13 cellular contexts compared by ENCODE assay signal in genomic region chr12:91250273-91250672, GRCh38.
DNase-seq lines count a peak whose midpoint lies in the region; ATAC-seq and TF ChIP-seq lines count a peak whose summit lies in the region.
"Had no signal": no experiment of that assay in that cellular context is flagged by ENCODE, and none has a peak within 500 bp of the region (broad histone marks: within the 10 kb centered on the region; RNA-seq: fewer than 3 reads in every experiment).

No MANE protein-coding gene starts in this region.

- H3K4me2 ChIP-seq in osteoblast (ENCODE audit: insufficient read depth, low read length): peak overlapping the region; percentile 21

- ATAC-seq in heart right ventricle: peak; percentile 53 to 93 (median 84)
- ATAC-seq in GM18861 (IDR thresholded peaks at IDR 0.05; ENCODE audit: unreplicated experiment): no peak
- no peak for ATAC-seq in GM21723 (IDR thresholded peaks at IDR 0.05; ENCODE audit: unreplicated experiment)
- ATAC-seq: HCT116 had no signal

- H3K9me3 ChIP-seq in heart right ventricle (peaks cover 0 to 23% (median 0%) of the 10 kb centered on the region in 11 donors), osteoblast (ENCODE audit: low read depth, low read length) (no peaks in the 10 kb centered on the region), vagina (no peaks in the 10 kb centered on the region)

- H3K79me2 ChIP-seq in osteoblast (ENCODE audit: insufficient read depth, low read length): no peaks in the 10 kb centered on the region

- peaks cover 4% of the 10 kb centered on the region for H3K27me3 Mint-ChIP-seq in brain

- H3K27ac ChIP-seq in heart right ventricle (peak overlapping the region; percentile 16 to 77 (median 68)), osteoblast (ENCODE audit: low read depth, low read length) (no peak overlapping the region), vagina (peak overlapping the region; percentile 70)

- H3K4me3 Mint-ChIP-seq in brain: peak overlapping the region in 2 of 5 experiments; percentile 53 to 71
- H3K4me3 Mint-ChIP-seq: activated naive CD8-positive, alpha-beta T cell; CD4-positive, alpha-beta memory T cell had no signal

- intact Hi-C loops in heart right ventricle (cut with DNase I): loop anchor here in 1 of 10 donors (10.0 kb wide), 1 partner anchor 65 kb away; the partner anchor contains the start of gene DCN
- intact Hi-C loops in vagina (cut with DNase I): no loop called here

- no peaks in the 10 kb centered on the region for H3K36me3 Mint-ChIP-seq in brain
- H3K36me3 Mint-ChIP-seq: activated naive CD8-positive, alpha-beta T cell; CD4-positive, alpha-beta memory T cell had no signal

- TF ChIP-seq CTCF in brain (conservative IDR thresholded peaks at IDR 0.05): no peak
- TF ChIP-seq CTCF in heart right ventricle (IDR thresholded peaks at IDR 0.05): no peak
- TF ChIP-seq CTCF in osteoblast (IDR thresholded peaks at IDR 0.05; ENCODE audit: extremely low read depth, low read depth, low read length): no peak
- TF ChIP-seq CTCF in vagina (IDR thresholded peaks at IDR 0.05): no peak

- WGBS in heart right ventricle, 2 donors: 63 to 67% methylated on average over 2 of the region's 2 CpGs

- no peaks in the 10 kb centered on the region for H4K20me1 ChIP-seq in osteoblast (ENCODE audit: insufficient read depth, low read length)

- H3K36me3 ChIP-seq in heart right ventricle (no peaks in the 10 kb centered on the region), osteoblast (ENCODE audit: insufficient read depth, low read length) (no peaks in the 10 kb centered on the region), vagina (no peaks in the 10 kb centered on the region)

- no peaks in the 10 kb centered on the region for H3K27me3 ChIP-seq in heart right ventricle
- H3K27me3 ChIP-seq in osteoblast (ENCODE audit: insufficient read depth, low read length): no peaks in the 10 kb centered on the region
- no peaks in the 10 kb centered on the region for H3K27me3 ChIP-seq in vagina

- no peak overlapping the region for H3K4me3 ChIP-seq in heart right ventricle
- no peak overlapping the region for H3K4me3 ChIP-seq in osteoblast (ENCODE audit: insufficient read depth, low read length)
- no peak overlapping the region for H3K4me3 ChIP-seq in vagina

- H3K4me1 ChIP-seq in heart right ventricle: peaks cover 0 to 10% (median 0%) of the 10 kb centered on the region in 9 donors
- H3K4me1 ChIP-seq in osteoblast (ENCODE audit: insufficient read depth, low read length): peaks cover 9% of the 10 kb centered on the region
- peaks cover 4% of the 10 kb centered on the region for H3K4me1 ChIP-seq in vagina

- TF ChIP-seq POLR2A in vagina (IDR thresholded peaks at IDR 0.05): no peak

- H3K4me1 Mint-ChIP-seq in brain: peaks cover 15% of the 10 kb centered on the region
- H3K4me1 Mint-ChIP-seq: CD4-positive, alpha-beta memory T cell had no signal

- peak overlapping the region in 3 of 5 experiments; percentile 64 to 96 (median 86) for H3K27ac Mint-ChIP-seq in brain
- H3K27ac Mint-ChIP-seq: activated naive CD8-positive, alpha-beta T cell; CD4-positive, alpha-beta memory T cell had no signal

- H3K9me3 Mint-ChIP-seq in brain: peaks cover 0 to 13% (median 5%) of the 10 kb centered on the region in 5 experiments

- DNase-seq in heart right ventricle (no peak), osteoblast (ENCODE audit: insufficient read length, low spot score, missing footprints) (no peak), vagina (ENCODE audit: extremely low spot score in 2 of 2) (no peak), ureter (ENCODE audit: low spot score) (no peak)
- DNase-seq: CD4-positive, alpha-beta memory T cell; cerebellar nuclear complex; NCI-H1092 treated with DMSO at 0.1 percent for 48 hours; T-helper 2 cell had no signal

- peak overlapping the region; percentile 80 for H2AFZ ChIP-seq in osteoblast (ENCODE audit: low read length)

Comparison
In these comparisons a context has a peak if more than half of its experiments do, and no peak if none do; other contexts are left out.
1. ATAC-seq: peak in heart right ventricle (8 of 8); none in GM18861 (single experiment) and GM21723 (single experiment).